Comparison of ENCODE assay signal across 27 cellular contexts in genomic region chr1:41493626-41494350, GRCh38. TPM values are rescaled to one million over a fixed set of nuclear protein-coding genes. Genes with fewer than 3 reads are reported as not detected.
DNase-seq lines count a peak whose midpoint lies in the region; ATAC-seq and TF ChIP-seq lines count a peak whose summit lies in the region.
"Had no signal": no experiment of that assay in that cellular context is flagged by ENCODE, and none has a peak within 500 bp of the region (broad histone marks: within the 10 kb centered on the region; RNA-seq: fewer than 3 reads in every experiment).

No MANE protein-coding gene starts in this region.

- CTCF ChIA-PET in AG04450 (lab: Charles Lee) (interaction anchor here (0.7 to 1.2 kb wide), 3 partner anchors 22 to 253 kb away, joined by 3 to 5 read pairs (median 3); no protein-coding TSS in a partner anchor), PC-3 (lab: Charles Lee) (interaction anchor here (0.6 to 1.4 kb wide), 2 partner anchors 11 to 213 kb away, joined by 3 read pairs; no protein-coding TSS in a partner anchor)

- H3K27ac ChIP-seq in AG04450 (ENCODE audit: low read depth, low read length): peak overlapping the region; percentile 31
- H3K27ac ChIP-seq in PC-3 (ENCODE audit: low read length): 0 out of 2 replicates have a peak overlapping the region, but pooled peaks have one; percentile 12
- peak overlapping the region; percentile 25 for H3K27ac ChIP-seq in epithelial cell of prostate
- H3K27ac ChIP-seq: BLaER1 treated with 17β-estradiol and CSF1 and Interleukin-3, amounts not matched to agents 10 nM and 100 nM; thoracic aorta had no signal

- H2AFZ ChIP-seq in PC-3 (ENCODE audit: low read length): no peak overlapping the region

- intact Hi-C loops in PC-3 (cut with micrococcal nuclease): no loop called here
- intact Hi-C loops in mucosa of descending colon (cut with DNase I, micrococcal nuclease): no loop called here

- no peaks in the 10 kb centered on the region for H3K36me3 ChIP-seq in PC-3 (ENCODE audit: low read depth, low read length)
- H3K36me3 ChIP-seq in mucosa of descending colon (ENCODE audit: low read depth): no peaks in the 10 kb centered on the region
- H3K36me3 ChIP-seq: BLaER1 treated with 17β-estradiol and CSF1 and Interleukin-3, amounts not matched to agents 10 nM and 100 nM; thoracic aorta had no signal

- ATAC-seq in PC-3 (no peak), mucosa of descending colon (no peak), GM21390 (IDR thresholded peaks at IDR 0.05; ENCODE audit: unreplicated experiment) (no peak), GM21381 (IDR thresholded peaks at IDR 0.05; ENCODE audit: unreplicated experiment) (no peak)
- ATAC-seq: natural killer cell had no signal

- H3K4me1 ChIP-seq in PC-3 (ENCODE audit: insufficient read depth, low read length): peaks cover 22% of the 10 kb centered on the region
- peaks cover 27% of the 10 kb centered on the region for H3K4me1 ChIP-seq in mucosa of descending colon (ENCODE audit: low read depth)

- H3K4me3 ChIP-seq in AG04450 (ENCODE audit: low read depth, low read length) (no peak overlapping the region), PC-3 (ENCODE audit: low read length) (no peak overlapping the region), mucosa of descending colon (no peak overlapping the region)
- H3K4me3 ChIP-seq: BLaER1 treated with 17β-estradiol and CSF1 and Interleukin-3, amounts not matched to agents 10 nM and 100 nM; skin epidermis; thoracic aorta had no signal

- H3K9me3 ChIP-seq in AG04450 (ENCODE audit: control insufficient read depth, insufficient read depth, low read length) (no peaks in the 10 kb centered on the region; the same call in 1 of the 2 replicates), PC-3 (ENCODE audit: low read length) (no peaks in the 10 kb centered on the region), mucosa of descending colon (no peaks in the 10 kb centered on the region)
- H3K9me3 ChIP-seq: BLaER1 treated with 17β-estradiol and CSF1 and Interleukin-3, amounts not matched to agents 10 nM and 100 nM; thoracic aorta had no signal

- no peak overlapping the region for H3K4me2 ChIP-seq in PC-3 (ENCODE audit: low read length)

- POLR2A ChIA-PET in AG04450 (lab: Yijun Ruan, JAX) (interaction anchor here (0.7 kb wide), 1 partner anchor 10 kb away, joined by 3 read pairs; no protein-coding TSS in a partner anchor), PC-3 (lab: Charles Lee; ENCODE audit: unreplicated experiment) (no interaction called here)

- H3K9ac ChIP-seq in PC-3 (ENCODE audit: low read length): no peak overlapping the region
- H3K9ac ChIP-seq: BLaER1 treated with 17β-estradiol and CSF1 and Interleukin-3, amounts not matched to agents 10 nM and 100 nM had no signal

- BruUV-seq in PC-3 (replicated peaks; lab: Mats Ljungman, UMichigan): no TSS peak

- DNase-seq in AG04450 (ENCODE audit: low read depth, low spot score): no peak
- no peak for DNase-seq in PC-3
- no peak for DNase-seq in epithelial cell of prostate (ENCODE audit: low read depth, low spot score)
- peak in 2 of 3 donors; percentile 23 to 43 for DNase-seq in mucosa of descending colon
- no peak for DNase-seq in NCI-H774 (lab: John Stamatoyannopoulos, UW)
- DNase-seq: activated CD4-positive, alpha-beta T cell treated with anti-CD3 and anti-CD28 coated beads for 1 hour; activated CD8-positive, alpha-beta T cell treated with anti-CD3 and anti-CD28 coated beads, Interleukin-2, amount 10 ng/mL, durations not matched to agents 7 days and 5 days; activated effector memory CD4-positive, alpha-beta T cell treated with Interleukin-2 at 50 U/mL for 16 hours; COR-L47; DMS79; glutamatergic neuron; KG1; midbrain; MM.1S; natural killer cell; NCI-H2029 treated with DMSO at 0.1 percent for 48 hours; NCI-H69; T-helper 2 cell had no signal

- no peaks in the 10 kb centered on the region for H3F3A ChIP-seq in PC-3 (ENCODE audit: low read length, unreplicated experiment)

- no peaks in the 10 kb centered on the region for H3K79me2 ChIP-seq in PC-3 (ENCODE audit: low read length)

- no peaks in the 10 kb centered on the region for H3K27me3 ChIP-seq in AG04450 (ENCODE audit: control insufficient read depth, insufficient read depth, low read length)
- no peaks in the 10 kb centered on the region for H3K27me3 ChIP-seq in PC-3 (ENCODE audit: low read length)

- no peaks in the 10 kb centered on the region for H4K20me1 ChIP-seq in PC-3 (ENCODE audit: low read length)

- no peaks in the 10 kb centered on the region for H3K9me2 ChIP-seq in PC-3 (replicated peaks; ENCODE audit: low read length)

- TF ChIP-seq CTCF in AG04450 (IDR thresholded peaks at IDR 0.05; ENCODE audit: low read depth, low read length) (no peak), PC-3 (conservative IDR thresholded peaks at IDR 0.05; ENCODE audit: low read depth, low read length) (no peak), mucosa of descending colon (IDR thresholded peaks at IDR 0.05) (no peak)

RNA-seq across cellular contexts. Expression of gene EDN2, which starts 9.3 kb away (rescaled TPM):
- 0.19 and 0.21 TPM in 2 replicates for polyA plus RNA-seq in AG04450 (2011; rRNA removed)
- polyA minus RNA-seq in AG04450 (2011; rRNA and poly(A)+ RNA removed): not detected in 2 replicates
- total RNA-seq in PC-3 (2014; rRNA removed) (0.36 TPM in 1 of 2 replicates, not detected in the other), mucosa of descending colon (1 to 10 TPM; 1.6 to 5.8 (median 2.0) TPM)
- total RNA-seq: activated CD8-positive, alpha-beta T cell treated with anti-CD3 and anti-CD28 coated beads, Interleukin-2, amount 10 ng/mL, durations not matched to agents 7 days and 5 days; dermis microvascular lymphatic vessel endothelial cell; HT1080; osteocyte; RPMI7951; thoracic aorta had no signal

Comparison
In these comparisons a context has a peak if more than half of its experiments do, and no peak if none do; other contexts are left out.
1. DNase-seq: peak in mucosa of descending colon (2 of 3); none in AG04450 (single experiment), PC-3 (single experiment), epithelial cell of prostate (single experiment) and NCI-H774 (single experiment).
2. Peak in every context shown above with its lines, with median percentiles within 50 percentile points of each other: H3K27ac ChIP-seq.